ENCODE assay signal across 19 cellular contexts in genomic region chr10:1543596-1543995, GRCh38.
"Had no signal": no experiment of that assay in that cellular context is flagged by ENCODE, and none has a peak within 500 bp of the region (broad histone marks: within the 10 kb centered on the region; RNA-seq: fewer than 3 reads in every experiment).

No MANE protein-coding gene starts in this region.

- H3K9me3 Mint-ChIP-seq: neural crest cell; stimulated activated naive CD8-positive, alpha-beta T cell treated with anti-CD3 and anti-CD28 coated beads, Interleukin-15, Interleukin-2, amounts not matched to agents 100 ng/mL and 50 ng/mL, for 24 hours had no signal

- H3K4me1 ChIP-seq: foreskin keratinocyte, testis, tibial nerve, upper lobe of right lung had no signal

- H3K36me3 Mint-ChIP-seq: naive thymus-derived CD8-positive, alpha-beta T cell had no signal

- H3K4me3 ChIP-seq: coronary artery, ovary, testis, tibial nerve, upper lobe of right lung had no signal

- H3K27ac ChIP-seq: coronary artery, foreskin keratinocyte, ovary, testis, tibial nerve, upper lobe of right lung had no signal

- H3K27me3 Mint-ChIP-seq: stimulated activated memory B cell treated with anti-CD40 and anti-IgM and Interleukin-4, amounts not matched to agents 10 μg/mL and 1 μg/mL and 100 μg/mL, for 72 hours; stimulated activated naive CD8-positive, alpha-beta T cell treated with anti-CD3 and anti-CD28 coated beads, Interleukin-15, Interleukin-2, amounts not matched to agents 100 ng/mL and 50 ng/mL, for 24 hours had no signal

- H3K4me1 Mint-ChIP-seq: endodermal cell; naive thymus-derived CD8-positive, alpha-beta T cell; neural crest cell had no signal

- DNase-seq: effector CD4-positive, alpha-beta T cell; endodermal cell; erythroblast; foreskin keratinocyte; mesendoderm; ovary; right cardiac atrium; stimulated activated CD4-positive, alpha-beta T cell treated with anti-CD3 and anti-CD28 coated beads, Interleukin-15, amount 100 ng/mL, for 24 hours; stimulated activated CD4-positive, alpha-beta T cell treated with anti-CD3 and anti-CD28 coated beads, Interleukin-1b, Interleukin-23, amount 100 ng/mL, for 48 hours; stimulated activated CD4-positive, alpha-beta T cell treated with anti-CD3 and anti-CD28 coated beads, Interleukin-4, amount 100 ng/mL, for 24 hours; testis had no signal

- H3K27me3 ChIP-seq: foreskin keratinocyte, ovary, testis, tibial nerve, upper lobe of right lung had no signal

- H3K36me3 ChIP-seq: ovary, tibial nerve, upper lobe of right lung had no signal

- H3K9me3 ChIP-seq: ovary, testis, tibial nerve, upper lobe of right lung had no signal

- H3K4me3 Mint-ChIP-seq: endodermal cell; naive thymus-derived CD8-positive, alpha-beta T cell; neural crest cell; stimulated activated memory B cell treated with anti-CD40 and anti-IgM and Interleukin-4, amounts not matched to agents 10 μg/mL and 1 μg/mL and 100 μg/mL, for 72 hours; stimulated activated naive CD8-positive, alpha-beta T cell treated with anti-CD3 and anti-CD28 coated beads, Interleukin-15, Interleukin-2, amounts not matched to agents 100 ng/mL and 50 ng/mL, for 24 hours had no signal

- ATAC-seq: foreskin keratinocyte; naive thymus-derived CD8-positive, alpha-beta T cell; right cardiac atrium; stimulated activated memory B cell treated with anti-CD40 and anti-IgM and Interleukin-4, amounts not matched to agents 10 μg/mL and 1 μg/mL and 100 μg/mL, for 72 hours had no signal

- H3K27ac Mint-ChIP-seq: endodermal cell; naive thymus-derived CD8-positive, alpha-beta T cell; progenitor cell of endocrine pancreas; stimulated activated memory B cell treated with anti-CD40 and anti-IgM and Interleukin-4, amounts not matched to agents 10 μg/mL and 1 μg/mL and 100 μg/mL, for 72 hours; stimulated activated naive CD8-positive, alpha-beta T cell treated with anti-CD3 and anti-CD28 coated beads, Interleukin-15, Interleukin-2, amounts not matched to agents 100 ng/mL and 50 ng/mL, for 24 hours had no signal
